ENCODE assay signal across 8 cellular contexts in genomic region chr17:60676758-60677307, GRCh38. TPM values are rescaled to one million over a fixed set of nuclear protein-coding genes. Genes with fewer than 3 reads are reported as not detected.
A peak's percentile ranks its signal among the peaks of the same experiment; 100 is the strongest.
DNase-seq lines count a peak whose midpoint lies in the region; ATAC-seq and TF ChIP-seq lines count a peak whose summit lies in the region.

No MANE protein-coding gene starts in this region.

- POLR2A ChIA-PET in activated CD4-positive, alpha-beta T cell treated with anti-CD3 and anti-CD28 coated beads for 36 hours (lab: Charles Lee): interaction anchor here (0.6 to 2.0 kb wide), 5 partner anchors 76 to 285 kb away, joined by 3 to 8 read pairs (median 3); partner anchors contain the start of genes PPM1D and USP32

- no peak for DNase-seq in activated CD4-positive, alpha-beta T cell treated with anti-CD3 and anti-CD28 coated beads for 36 hours
- no peak for DNase-seq in activated CD4-positive, alpha-beta T cell treated with anti-CD3 and anti-CD28 coated beads, Interleukin-2, amount 50 U/mL, for 4 hours
- DNase-seq in kidney epithelial cell (ENCODE audit: low read depth) (no peak), NOMO-1 treated with dmso at 0.1 percent for 144 hours (lab: John Stamatoyannopoulos, UW; ENCODE audit: unreplicated experiment) (no peak), medulla oblongata (ENCODE audit: extremely low spot score) (no peak)
- DNase-seq in stimulated activated CD4-positive, alpha-beta T cell treated with anti-CD3 and anti-CD28 coated beads, Interleukin-4, amount 100 ng/mL, for 1 hour: no peak

- CTCF ChIA-PET in activated CD4-positive, alpha-beta T cell treated with anti-CD3 and anti-CD28 coated beads for 36 hours (lab: Charles Lee): interaction anchor here (0.7 to 1.0 kb wide), 3 partner anchors 36 to 574 kb away, joined by 3 to 4 read pairs (median 3); partner anchors contain the start of gene PPM1D

- TF ChIP-seq CTCF in kidney epithelial cell (IDR thresholded peaks at IDR 0.05; ENCODE audit: insufficient read depth, low read length, poor library complexity, severe bottlenecking): no peak

- H3K4me3 Mint-ChIP-seq in activated CD4-positive, alpha-beta T cell treated with anti-CD3 and anti-CD28 coated beads for 36 hours: peak overlapping the region; percentile 95
- H3K4me3 Mint-ChIP-seq in activated naive CD8-positive, alpha-beta T cell: peak overlapping the region; percentile 94

- H3K4me3 ChIP-seq in kidney epithelial cell (ENCODE audit: low read depth, low read length): peak overlapping the region; percentile 72

- intact Hi-C loops in activated CD4-positive, alpha-beta T cell treated with anti-CD3 and anti-CD28 coated beads for 36 hours (cut with DNase I, micrococcal nuclease): loop anchor here (1.0 to 2.0 kb wide), 8 partner anchors 77 to 1388 kb away; partner anchors contain the start of genes PPM1D (in 2 of the 2), APPBP2 (in 1 of the 2), INTS2 (in 1 of the 2) and MED13 (in 1 of the 2)

- H3K9me3 Mint-ChIP-seq in activated CD4-positive, alpha-beta T cell treated with anti-CD3 and anti-CD28 coated beads for 36 hours (ENCODE audit: low read depth): no peaks in the 10 kb centered on the region
- H3K9me3 Mint-ChIP-seq in activated naive CD8-positive, alpha-beta T cell (ENCODE audit: low read depth): no peaks in the 10 kb centered on the region

- H3K36me3 Mint-ChIP-seq in activated CD4-positive, alpha-beta T cell treated with anti-CD3 and anti-CD28 coated beads for 36 hours (ENCODE audit: low read depth): no peaks in the 10 kb centered on the region
- H3K36me3 Mint-ChIP-seq in activated naive CD8-positive, alpha-beta T cell: peaks cover 7% of the 10 kb centered on the region

- H3K36me3 ChIP-seq in kidney epithelial cell (ENCODE audit: control insufficient read depth, insufficient read depth, low read length): no peaks in the 10 kb centered on the region

- H3K27me3 ChIP-seq in kidney epithelial cell (ENCODE audit: control insufficient read depth, insufficient read depth, low read length): no peaks in the 10 kb centered on the region

- peak overlapping the region; percentile 83 for H3K27ac ChIP-seq in temporal lobe (ENCODE audit: low read depth, low read length)

- peak overlapping the region; percentile 84 for H3K27ac Mint-ChIP-seq in activated CD4-positive, alpha-beta T cell treated with anti-CD3 and anti-CD28 coated beads for 36 hours
- peak overlapping the region; percentile 88 for H3K27ac Mint-ChIP-seq in activated naive CD8-positive, alpha-beta T cell

- no peak for ATAC-seq in activated CD4-positive, alpha-beta T cell treated with anti-CD3 and anti-CD28 coated beads for 36 hours

- peaks cover 16% of the 10 kb centered on the region for H3K4me1 Mint-ChIP-seq in activated CD4-positive, alpha-beta T cell treated with anti-CD3 and anti-CD28 coated beads for 36 hours
- peaks cover 21% of the 10 kb centered on the region for H3K4me1 Mint-ChIP-seq in activated naive CD8-positive, alpha-beta T cell (ENCODE audit: low read depth)

- H3K27me3 Mint-ChIP-seq in activated CD4-positive, alpha-beta T cell treated with anti-CD3 and anti-CD28 coated beads for 36 hours: no peaks in the 10 kb centered on the region
- no peaks in the 10 kb centered on the region for H3K27me3 Mint-ChIP-seq in activated naive CD8-positive, alpha-beta T cell

RNA-seq across cellular contexts. Expression of gene BCAS3, which starts 0.8 kb away (rescaled TPM):
- total RNA-seq in activated CD4-positive, alpha-beta T cell treated with anti-CD3 and anti-CD28 coated beads for 36 hours: 1 to 10 TPM; 7.2 to 7.5 TPM
- total RNA-seq in kidney epithelial cell (21.8 and 26.7 TPM in 2 replicates), temporal lobe (38.4 TPM)
